ENCODE assay signal across 26 cellular contexts in genomic region chr10:4835494-4835918, GRCh38. TPM values are rescaled to one million over a fixed set of nuclear protein-coding genes. Genes with fewer than 3 reads are reported as not detected.
DNase-seq lines count a peak whose midpoint lies in the region; ATAC-seq and TF ChIP-seq lines count a peak whose summit lies in the region.
"Had no signal": no experiment of that assay in that cellular context is flagged by ENCODE, and none has a peak within 500 bp of the region (broad histone marks: within the 10 kb centered on the region; RNA-seq: fewer than 3 reads in every experiment).

No MANE protein-coding gene starts in this region.

- peaks cover 41% of the 10 kb centered on the region for H3K4me1 Mint-ChIP-seq in activated T-cell treated with anti-CD3 and anti-CD28 coated beads, Interleukin-2, amount 50 U/mL, for 24 hours (ENCODE audit: low read depth)
- peaks cover 23% of the 10 kb centered on the region for H3K4me1 Mint-ChIP-seq in CD8-positive, alpha-beta T cell (ENCODE audit: low read depth)
- H3K4me1 Mint-ChIP-seq in activated CD8-positive, alpha-beta T cell treated with anti-CD3 and anti-CD28 coated beads for 36 hours (ENCODE audit: low read depth), result peaks cover 17% of the 10 kb centered on the region

- H3K27ac Mint-ChIP-seq in activated T-cell treated with anti-CD3 and anti-CD28 coated beads, Interleukin-2, amount 50 U/mL, for 24 hours, result peak overlapping the region; percentile 73
- peak overlapping the region; percentile 63 for H3K27ac Mint-ChIP-seq in CD8-positive, alpha-beta T cell
- peak overlapping the region; percentile 65 for H3K27ac Mint-ChIP-seq in activated CD8-positive, alpha-beta T cell treated with anti-CD3 and anti-CD28 coated beads for 36 hours

- no peak for TF ChIP-seq CTCF in CD8-positive, alpha-beta T cell (IDR thresholded peaks at IDR 0.05)
- no peak for TF ChIP-seq CTCF in activated CD8-positive, alpha-beta T cell treated with anti-CD3 and anti-CD28 coated beads for 36 hours (IDR thresholded peaks at IDR 0.05)
- TF ChIP-seq CTCF in heart right ventricle (IDR thresholded peaks at IDR 0.05), result no peak

- peaks cover 25% of the 10 kb centered on the region for H3K4me1 ChIP-seq in CD8-positive, alpha-beta T cell (ENCODE audit: insufficient read depth, low read length)
- peaks cover 0 to 16% (median 7%) of the 10 kb centered on the region in 9 donors for H3K4me1 ChIP-seq in heart right ventricle
- H3K4me1 ChIP-seq: left lung, Peyer's patch, transverse colon had no signal

- H3K36me3 ChIP-seq in CD8-positive, alpha-beta T cell (ENCODE audit: insufficient read depth, low read length), result no peaks in the 10 kb centered on the region
- H3K36me3 ChIP-seq in heart right ventricle, result peaks cover 0 to 77% (median 6%) of the 10 kb centered on the region in 9 donors
- H3K36me3 ChIP-seq: Peyer's patch, transverse colon had no signal

- no peak overlapping the region for H3K4me3 ChIP-seq in CD8-positive, alpha-beta T cell (ENCODE audit: low read depth, low read length)
- no peak overlapping the region for H3K4me3 ChIP-seq in heart right ventricle
- H3K4me3 ChIP-seq: dorsolateral prefrontal cortex, left lung, Peyer's patch, transverse colon had no signal

- H3K4me3 Mint-ChIP-seq in activated T-cell treated with anti-CD3 and anti-CD28 coated beads, Interleukin-2, amount 50 U/mL, for 24 hours, result no peak overlapping the region
- no peak overlapping the region for H3K4me3 Mint-ChIP-seq in CD8-positive, alpha-beta T cell
- H3K4me3 Mint-ChIP-seq in activated CD8-positive, alpha-beta T cell treated with anti-CD3 and anti-CD28 coated beads for 36 hours, result no peak overlapping the region
- H3K4me3 Mint-ChIP-seq: activated naive CD4-positive, alpha-beta T cell treated with anti-CD3 and anti-CD28 coated beads, Interleukin-2, amount 50 U/mL, for 24 hours had no signal

- ATAC-seq in CD8-positive, alpha-beta T cell, result peak; percentile 42
- peak; percentile 74 for ATAC-seq in activated CD8-positive, alpha-beta T cell treated with anti-CD3 and anti-CD28 coated beads for 36 hours
- no peak for ATAC-seq in heart right ventricle
- ATAC-seq: HepG2, left lung had no signal

- POLR2A ChIA-PET in CD8-positive, alpha-beta T cell (lab: Charles Lee), result interaction anchor here (0.6 kb wide), 1 partner anchor 107 kb away, joined by 3 read pairs; no protein-coding TSS in a partner anchor
- POLR2A ChIA-PET in activated CD8-positive, alpha-beta T cell treated with anti-CD3 and anti-CD28 coated beads for 36 hours (lab: Charles Lee), result interaction anchor here (0.8 kb wide), 1 partner anchor 10 kb away, joined by 3 read pairs; the partner anchor contains the start of gene AKR1E2

- no peak for DNase-seq in activated T-cell treated with anti-CD3 and anti-CD28 coated beads, Interleukin-2, amount 50 U/mL, for 24 hours
- no peak for DNase-seq in activated T-cell treated with anti-CD3 and anti-CD28 coated beads, Interleukin-2, amount 50 U/mL, for 48 hours
- DNase-seq in CD8-positive, alpha-beta T cell, result no peak
- DNase-seq in activated CD8-positive, alpha-beta T cell treated with anti-CD3 and anti-CD28 coated beads for 36 hours, result peak; percentile 49
- DNase-seq in left kidney (ENCODE audit: low read depth, low spot score), result peak; percentile 57
- DNase-seq in iPS-NIHi11 (ENCODE audit: low spot score), result no peak
- DNase-seq in HT-29 (ENCODE audit: low spot score), result no peak
- DNase-seq in heart right ventricle, result no peak
- DNase-seq: activated CD4-positive, CD25-positive, alpha-beta regulatory T cell; DMS53; dorsolateral prefrontal cortex; Kasumi-1; left lung; NCI-H1436 treated with DMSO at 0.1 percent for 48 hours; NCI-H2107; NCI-H748 treated with DMSO at 0.1 percent for 48 hours; Peyer's patch; retina; SIG-M5; small intestine; stimulated activated CD4-positive, alpha-beta T cell treated with anti-CD3 and anti-CD28 coated beads, Interleukin-1b, Interleukin-23, amount 100 ng/mL, for 48 hours; SW 1271; transverse colon had no signal

- no peaks in the 10 kb centered on the region for H3K9me3 ChIP-seq in CD8-positive, alpha-beta T cell (ENCODE audit: low read length)
- H3K9me3 ChIP-seq in heart right ventricle, result no peaks in the 10 kb centered on the region
- H3K9me3 ChIP-seq: left lung, Peyer's patch, transverse colon had no signal

- CTCF ChIA-PET in CD8-positive, alpha-beta T cell (lab: Charles Lee), result interaction anchor here (1.8 to 6.7 kb wide), 3 partner anchors 8 to 21 kb away, joined by 5 to 70 read pairs (median 39); no protein-coding TSS in a partner anchor
- CTCF ChIA-PET in activated CD8-positive, alpha-beta T cell treated with anti-CD3 and anti-CD28 coated beads for 36 hours (lab: Charles Lee), result interaction anchor here (3.9 to 11.1 kb wide), 2 partner anchors 15 to 20 kb away, joined by 27 to 90 read pairs; no protein-coding TSS in a partner anchor

- no peaks in the 10 kb centered on the region for H3K27me3 ChIP-seq in CD8-positive, alpha-beta T cell (ENCODE audit: insufficient read depth, low read length)
- H3K27me3 ChIP-seq in heart right ventricle, result no peaks in the 10 kb centered on the region
- H3K27me3 ChIP-seq: left lung, Peyer's patch, transverse colon had no signal

- H3K9me3 Mint-ChIP-seq in activated T-cell treated with anti-CD3 and anti-CD28 coated beads, Interleukin-2, amount 50 U/mL, for 24 hours, result no peaks in the 10 kb centered on the region
- no peaks in the 10 kb centered on the region for H3K9me3 Mint-ChIP-seq in CD8-positive, alpha-beta T cell
- no peaks in the 10 kb centered on the region for H3K9me3 Mint-ChIP-seq in activated CD8-positive, alpha-beta T cell treated with anti-CD3 and anti-CD28 coated beads for 36 hours
- H3K9me3 Mint-ChIP-seq: activated naive CD4-positive, alpha-beta T cell treated with anti-CD3 and anti-CD28 coated beads, Interleukin-2, amount 50 U/mL, for 24 hours had no signal

- 61 to 67% methylated on average over 5 of the region's 5 CpGs for WGBS in heart right ventricle, 2 donors

- peaks cover 39% of the 10 kb centered on the region for H3K36me3 Mint-ChIP-seq in activated T-cell treated with anti-CD3 and anti-CD28 coated beads, Interleukin-2, amount 50 U/mL, for 24 hours (ENCODE audit: low read depth)
- H3K36me3 Mint-ChIP-seq in CD8-positive, alpha-beta T cell, result no peaks in the 10 kb centered on the region
- peaks cover 3% of the 10 kb centered on the region for H3K36me3 Mint-ChIP-seq in activated CD8-positive, alpha-beta T cell treated with anti-CD3 and anti-CD28 coated beads for 36 hours (ENCODE audit: low read depth)

- H3K27me3 Mint-ChIP-seq in activated T-cell treated with anti-CD3 and anti-CD28 coated beads, Interleukin-2, amount 50 U/mL, for 24 hours, result no peaks in the 10 kb centered on the region
- no peaks in the 10 kb centered on the region for H3K27me3 Mint-ChIP-seq in CD8-positive, alpha-beta T cell (ENCODE audit: low read depth)
- H3K27me3 Mint-ChIP-seq in activated CD8-positive, alpha-beta T cell treated with anti-CD3 and anti-CD28 coated beads for 36 hours, result peaks cover 4% of the 10 kb centered on the region

- intact Hi-C loops in CD8-positive, alpha-beta T cell (cut with DNase I, micrococcal nuclease), result no loop called here
- intact Hi-C loops in activated CD8-positive, alpha-beta T cell treated with anti-CD3 and anti-CD28 coated beads for 36 hours (cut with micrococcal nuclease), result no loop called here
- intact Hi-C loops in heart right ventricle (cut with DNase I), result no loop called here

- H3K27ac ChIP-seq in CD8-positive, alpha-beta T cell (ENCODE audit: low read depth, low read length), result peak overlapping the region; percentile 19
- no peak overlapping the region for H3K27ac ChIP-seq in heart right ventricle
- H3K27ac ChIP-seq: dorsolateral prefrontal cortex, HL-60, left lung, Peyer's patch, transverse colon had no signal

RNA-seq across cellular contexts. Expression of gene AKR1E2, which starts 9.5 kb away (rescaled TPM):
- 1 to 10 TPM; 5.2 to 5.7 TPM for total RNA-seq in CD8-positive, alpha-beta T cell
- 1 to 10 TPM; 6.1 to 6.5 TPM for total RNA-seq in activated CD8-positive, alpha-beta T cell treated with anti-CD3 and anti-CD28 coated beads for 36 hours
- 3.3 and 5.3 TPM in 2 replicates for total RNA-seq in HT-29 (2014; rRNA removed; shearing (Covaris generic))
- total RNA-seq in heart right ventricle, result 1 to 10 TPM; 2.0 to 6.5 (median 4.8) TPM
- polyA plus RNA-seq in heart right ventricle, result 1 to 10 TPM; 1.2 to 3.0 TPM
- total RNA-seq: HepG2 had no signal
- polyA plus RNA-seq: HepG2 had no signal

Comparison
In these comparisons a context has a peak if more than half of its experiments do, and no peak if none do; other contexts are left out.
1. DNase-seq: peak in activated CD8-positive, alpha-beta T cell treated with anti-CD3 and anti-CD28 coated beads for 36 hours (single experiment) and left kidney (single experiment); none in activated T-cell treated with anti-CD3 and anti-CD28 coated beads, Interleukin-2, amount 50 U/mL, for 24 hours (single experiment), activated T-cell treated with anti-CD3 and anti-CD28 coated beads, Interleukin-2, amount 50 U/mL, for 48 hours (0 of 2), CD8-positive, alpha-beta T cell (0 of 7), iPS-NIHi11 (single experiment), HT-29 (single experiment) and heart right ventricle (0 of 2).
2. ATAC-seq: peak in CD8-positive, alpha-beta T cell (single experiment) and activated CD8-positive, alpha-beta T cell treated with anti-CD3 and anti-CD28 coated beads for 36 hours (single experiment); none in heart right ventricle (0 of 8).
3. Peak in every context shown above with its lines, with median percentiles within 50 percentile points of each other: H3K27ac Mint-ChIP-seq.